9 cellular contexts compared by ENCODE assay signal in the genomic region with DNA sequence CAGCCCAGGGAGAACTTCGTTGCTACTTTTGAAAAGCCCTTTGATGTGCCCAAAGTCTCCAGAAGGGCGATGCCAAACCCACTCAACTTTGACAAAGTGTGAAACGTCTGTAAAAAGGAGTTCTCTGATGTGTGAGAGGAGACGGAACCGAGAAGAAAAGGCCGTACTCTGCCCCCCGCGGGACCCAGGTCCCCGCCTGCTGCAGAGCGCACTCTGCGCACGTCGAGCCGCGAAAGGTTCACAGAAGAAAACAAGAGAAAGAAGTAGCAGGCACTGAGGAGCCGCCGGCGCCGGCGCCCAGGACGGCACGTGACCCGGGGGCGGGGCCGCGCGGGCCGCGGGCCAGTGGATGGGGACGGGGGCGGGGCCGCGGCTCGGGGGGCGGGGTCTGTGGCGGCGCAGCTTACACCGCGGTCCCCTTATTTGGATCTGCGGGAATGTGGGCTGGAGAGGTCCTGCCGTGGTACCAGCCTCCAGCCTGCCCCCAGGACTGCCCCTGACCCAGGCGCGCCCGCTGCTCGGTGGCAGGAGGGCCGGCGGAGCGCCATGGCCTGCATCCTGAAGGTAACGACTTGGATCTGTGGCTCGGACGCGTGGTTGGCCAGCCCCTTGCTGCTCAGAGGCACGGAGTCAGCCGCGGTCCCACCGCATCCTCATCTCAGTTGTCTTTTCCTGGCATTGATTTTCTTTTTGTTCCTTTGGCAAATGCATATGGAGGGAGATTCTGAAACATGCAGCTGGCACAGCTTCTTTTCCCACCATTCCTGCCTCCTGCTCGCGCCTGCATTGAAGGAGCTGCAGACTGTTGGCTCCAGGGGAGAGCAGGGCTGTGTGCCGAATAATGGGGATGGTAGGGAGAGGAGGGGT. TPM values are rescaled to one million over a fixed set of nuclear protein-coding genes. Genes with fewer than 3 reads are reported as not detected.
DNase-seq lines count a peak whose midpoint lies in the region; ATAC-seq and TF ChIP-seq lines count a peak whose summit lies in the region.
"Had no signal": no experiment of that assay in that cellular context is flagged by ENCODE, and none has a peak within 500 bp of the region (broad histone marks: within the 10 kb centered on the region; RNA-seq: fewer than 3 reads in every experiment).

ST6GALNAC3 (plus strand) TSS at position 426 of the 867 bp plus-strand sequence.

- DNase-seq in DMS 273 (lab: John Stamatoyannopoulos, UW; ENCODE audit: unreplicated experiment): peak; percentile 91
- DNase-seq in HuH-7.5 (ENCODE audit: low spot score): peak; percentile 28
- DNase-seq in T-helper 1 cell: peak; percentile 49 to 77 (median 60)
- peak in 56 of 58 donors; percentile 37 to 89 (median 78) for DNase-seq in anterior cingulate cortex (lab: John Stamatoyannopoulos, UW)
- DNase-seq in right atrium auricular region (ENCODE audit: low spot score): peak; percentile 82
- peak; percentile 2 for DNase-seq in pulmonary artery endothelial cell (ENCODE audit: low read depth, low spot score)

- H3K36me3 ChIP-seq in right atrium auricular region: no peaks in the 10 kb centered on the region
- H3K36me3 ChIP-seq in urinary bladder (ENCODE audit: insufficient read depth): no peaks in the 10 kb centered on the region

- peak; percentile 91 for ATAC-seq in GM21526 (IDR thresholded peaks at IDR 0.05; ENCODE audit: low FRiP score, unreplicated experiment)

- peaks cover 0 to 7% of the 10 kb centered on the region in 2 donors for H3K4me1 ChIP-seq in right atrium auricular region
- no peaks in the 10 kb centered on the region for H3K4me1 ChIP-seq in urinary bladder (ENCODE audit: insufficient read depth)

- H3K27ac ChIP-seq in right atrium auricular region (peak within 1 kb of the TSS; percentile 66 to 68), urinary bladder (ENCODE audit: low read depth) (no peak within 1 kb of the TSS)
- H3K27ac ChIP-seq: VCaP had no signal

- H3K9me3 ChIP-seq in right atrium auricular region: no peaks in the 10 kb centered on the region

- under 1% methylated on average over 59 of the region's 59 CpGs for WGBS in urinary bladder

- no peaks in the 10 kb centered on the region for H3K27me3 ChIP-seq in right atrium auricular region

- H3K4me3 ChIP-seq in right atrium auricular region (peak within 1 kb of the TSS; percentile 52 to 62), urinary bladder (ENCODE audit: low read depth, low read length) (peak within 1 kb of the TSS; percentile 58)

- no peak for TF ChIP-seq CTCF in right atrium auricular region (IDR thresholded peaks at IDR 0.05)

RNA-seq across cellular contexts. Expression of gene ST6GALNAC3, which starts in this region (rescaled TPM):
- total RNA-seq in right atrium auricular region (1 to 10 TPM; 6.8 to 9.3 TPM), pulmonary artery endothelial cell (34.6 and 40.9 TPM in 2 replicates), urinary bladder (39.1 TPM)
- polyA plus RNA-seq in urinary bladder: 5.1 TPM

Comparison
In these comparisons a context has a peak if more than half of its experiments do, and no peak if none do; other contexts are left out.
1. DNase-seq: peak in every context shown above with its lines; median percentile 91 in DMS 273; 82 in right atrium auricular region; 78 in anterior cingulate cortex; 60 in T-helper 1 cell; 28 in HuH-7.5; 2 in pulmonary artery endothelial cell.